In genomic region chr17:28684963-28685362, GRCh38 we compare ENCODE assay signal across 9 cellular contexts. TPM values are rescaled to one million over a fixed set of nuclear protein-coding genes. Genes with fewer than 3 reads are reported as not detected.
DNase-seq lines count a peak whose midpoint lies in the region; TF ChIP-seq lines count a peak whose summit lies in the region.
"Had no signal": no experiment of that assay in that cellular context is flagged by ENCODE, and none has a peak within 500 bp of the region (broad histone marks: within the 10 kb centered on the region; RNA-seq: fewer than 3 reads in every experiment).

No MANE protein-coding gene starts in this region.

- no peaks in the 10 kb centered on the region for H3K4me1 Mint-ChIP-seq in activated CD4-positive, alpha-beta T cell treated with anti-CD3 and anti-CD28 coated beads, Interleukin-2, amount 10 ng/mL, durations not matched to agents 7 days and 5 days

- H3K27ac Mint-ChIP-seq in activated CD4-positive, alpha-beta T cell treated with anti-CD3 and anti-CD28 coated beads, Interleukin-2, amount 10 ng/mL, durations not matched to agents 7 days and 5 days = no peak overlapping the region

- intact Hi-C loops in head of caudate nucleus (cut with DNase I) = no loop called here
- intact Hi-C loops in testis (cut with DNase I; ENCODE audit: low total_unique reads) = no loop called here

- no peaks in the 10 kb centered on the region for H3K4me1 ChIP-seq in testis

- H3K4me3 Mint-ChIP-seq in activated CD4-positive, alpha-beta T cell treated with anti-CD3 and anti-CD28 coated beads, Interleukin-2, amount 10 ng/mL, durations not matched to agents 7 days and 5 days = no peak overlapping the region

- no peaks in the 10 kb centered on the region for H3K36me3 ChIP-seq in testis (ENCODE audit: low read depth, missing control alignments)

- peak in 1 of 3 experiments; percentile 13 for TF ChIP-seq CTCF in testis (IDR thresholded peaks at IDR 0.05)

- POLR2A ChIA-PET in activated CD4-positive, alpha-beta T cell treated with anti-CD3 and anti-CD28 coated beads, Interleukin-2, amount 10 ng/mL, durations not matched to agents 7 days and 5 days (lab: Charles Lee) = no interaction called here

- CTCF ChIA-PET in activated CD4-positive, alpha-beta T cell treated with anti-CD3 and anti-CD28 coated beads, Interleukin-2, amount 10 ng/mL, durations not matched to agents 7 days and 5 days (lab: Charles Lee) = no interaction called here

- no peak overlapping the region for H3K27ac ChIP-seq in testis

- no peaks in the 10 kb centered on the region for H3K27me3 Mint-ChIP-seq in activated CD4-positive, alpha-beta T cell treated with anti-CD3 and anti-CD28 coated beads, Interleukin-2, amount 10 ng/mL, durations not matched to agents 7 days and 5 days

- no peak for TF ChIP-seq POLR2A in testis (IDR thresholded peaks at IDR 0.05)

- H3K9me3 Mint-ChIP-seq in activated CD4-positive, alpha-beta T cell treated with anti-CD3 and anti-CD28 coated beads, Interleukin-2, amount 10 ng/mL, durations not matched to agents 7 days and 5 days = no peaks in the 10 kb centered on the region

- 33 to 71% methylated on average over 3 of the region's 3 CpGs for WGBS in testis, 2 donors

- H3K36me3 Mint-ChIP-seq in activated CD4-positive, alpha-beta T cell treated with anti-CD3 and anti-CD28 coated beads, Interleukin-2, amount 10 ng/mL, durations not matched to agents 7 days and 5 days (ENCODE audit: low read depth) = peaks cover 76% of the 10 kb centered on the region

- DNase-seq in NCI-H2107 treated with DMSO at 0.1 percent for 48 hours (lab: John Stamatoyannopoulos, UW; ENCODE audit: unreplicated experiment) = peak; percentile 8
- no peak for DNase-seq in NCI-H2107 (lab: John Stamatoyannopoulos, UW)
- peak; percentile 95 for DNase-seq in SK-N-DZ (ENCODE audit: low spot score)
- DNase-seq in head of caudate nucleus = peak in 41 of 42 donors; percentile 25 to 89 (median 67)
- peak; percentile 89 for DNase-seq in testis
- DNase-seq in stimulated activated naive CD4-positive, alpha-beta T cell treated with Interleukin-2 at 50 U/mL for 16 hours (lab: John Stamatoyannopoulos, UW) = no peak
- DNase-seq in activated CD4-positive, alpha-beta T cell treated with anti-CD3 and anti-CD28 coated beads, Interleukin-2, amount 10 ng/mL, durations not matched to agents 7 days and 5 days = no peak
- no peak for DNase-seq in activated naive CD4-positive, alpha-beta T cell (lab: John Stamatoyannopoulos, UW)
- DNase-seq: activated CD4-positive, alpha-beta T cell treated with anti-CD3 and anti-CD28 coated beads for 1 hour had no signal

- no peaks in the 10 kb centered on the region for H3K9me3 ChIP-seq in testis

- no peaks in the 10 kb centered on the region for H3K27me3 ChIP-seq in testis

- H3K4me3 ChIP-seq in testis = no peak overlapping the region

RNA-seq across cellular contexts. Expression of gene SUPT6H, which starts 23.0 kb away (rescaled TPM):
- 29.4 and 35.0 TPM in 2 replicates for polyA plus RNA-seq in SK-N-DZ (2014; cell fraction: cytosol; rRNA removed)
- 31.7 and 70.7 TPM in 2 replicates for polyA plus RNA-seq in SK-N-DZ (2014; cell fraction: nucleus; rRNA removed)
- 100 to 1,000 TPM; 121 to 129 TPM for total RNA-seq in testis
- polyA plus RNA-seq in testis (ENCODE audit: insufficient read depth, low read depth, low replicate concordance) = 64.8 TPM
- total RNA-seq in activated CD4-positive, alpha-beta T cell treated with anti-CD3 and anti-CD28 coated beads, Interleukin-2, amount 10 ng/mL, durations not matched to agents 7 days and 5 days = 10 to 100 TPM; 78.4 to 78.7 TPM

RNA-seq across cellular contexts. Expression of gene SDF2, which starts 23.3 kb away (rescaled TPM):
- polyA plus RNA-seq in SK-N-DZ (2014; cell fraction: cytosol; rRNA removed) = 85.7 and 91.8 TPM in 2 replicates
- 59.8 and 60.7 TPM in 2 replicates for polyA plus RNA-seq in SK-N-DZ (2014; cell fraction: nucleus; rRNA removed)
- 10 to 100 TPM; 59.7 to 65.0 TPM for total RNA-seq in testis
- polyA plus RNA-seq in testis (ENCODE audit: insufficient read depth, low read depth, low replicate concordance) = 64.6 TPM
- total RNA-seq in activated CD4-positive, alpha-beta T cell treated with anti-CD3 and anti-CD28 coated beads, Interleukin-2, amount 10 ng/mL, durations not matched to agents 7 days and 5 days = 10 to 100 TPM; 43.9 to 53.2 TPM

RNA-seq across cellular contexts. Expression of gene PROCA1, which starts 26.7 kb away (rescaled TPM):
- 7.0 and 13.4 TPM in 2 replicates for polyA plus RNA-seq in SK-N-DZ (2014; cell fraction: cytosol; rRNA removed)
- polyA plus RNA-seq in SK-N-DZ (2014; cell fraction: nucleus; rRNA removed) = 35.6 and 40.0 TPM in 2 replicates
- total RNA-seq in testis = 100 to 1,000 TPM in 1 of 2 donors, 10 to 100 TPM in 1; 90.2 to 322 TPM
- polyA plus RNA-seq in testis (ENCODE audit: insufficient read depth, low read depth, low replicate concordance) = 286 TPM
- total RNA-seq in activated CD4-positive, alpha-beta T cell treated with anti-CD3 and anti-CD28 coated beads, Interleukin-2, amount 10 ng/mL, durations not matched to agents 7 days and 5 days = 1 to 10 TPM; 5.5 to 5.7 TPM

RNA-seq across cellular contexts. Expression of gene RAB34, which starts 32.7 kb away (rescaled TPM):
- 50.8 and 51.5 TPM in 2 replicates for polyA plus RNA-seq in SK-N-DZ (2014; cell fraction: cytosol; rRNA removed)
- 124 and 148 TPM in 2 replicates for polyA plus RNA-seq in SK-N-DZ (2014; cell fraction: nucleus; rRNA removed)
- total RNA-seq in testis = 10 to 100 TPM; 30.4 to 47.3 TPM
- polyA plus RNA-seq in testis (ENCODE audit: insufficient read depth, low read depth, low replicate concordance) = 42.1 TPM
- 10 to 100 TPM; 11.0 to 11.8 TPM for total RNA-seq in activated CD4-positive, alpha-beta T cell treated with anti-CD3 and anti-CD28 coated beads, Interleukin-2, amount 10 ng/mL, durations not matched to agents 7 days and 5 days

RNA-seq across cellular contexts. Expression of gene RPL23A, which starts 34.8 kb away (rescaled TPM):
- polyA plus RNA-seq in SK-N-DZ (2014; cell fraction: cytosol; rRNA removed) = 1,168 and 1,695 TPM in 2 replicates
- 853 and 1,299 TPM in 2 replicates for polyA plus RNA-seq in SK-N-DZ (2014; cell fraction: nucleus; rRNA removed)
- total RNA-seq in testis = 100 to 1,000 TPM; 200 to 343 TPM
- polyA plus RNA-seq in testis (ENCODE audit: insufficient read depth, low read depth, low replicate concordance) = 757 TPM
- total RNA-seq in activated CD4-positive, alpha-beta T cell treated with anti-CD3 and anti-CD28 coated beads, Interleukin-2, amount 10 ng/mL, durations not matched to agents 7 days and 5 days = 1,000 to 10,000 TPM; 1,884 to 2,250 TPM

Comparison
In these comparisons a context has a peak if more than half of its experiments do, and no peak if none do; other contexts are left out.
1. DNase-seq: peak in NCI-H2107 treated with DMSO at 0.1 percent for 48 hours (single experiment), SK-N-DZ (single experiment), head of caudate nucleus (41 of 42) and testis (single experiment); none in NCI-H2107 (single experiment), stimulated activated naive CD4-positive, alpha-beta T cell treated with Interleukin-2 at 50 U/mL for 16 hours (single experiment), activated CD4-positive, alpha-beta T cell treated with anti-CD3 and anti-CD28 coated beads, Interleukin-2, amount 10 ng/mL, durations not matched to agents 7 days and 5 days (single experiment) and activated naive CD4-positive, alpha-beta T cell (0 of 4).
2. RNA of gene PROCA1, which starts 26.7 kb away (total RNA-seq): 90.2 to 322 TPM in testis; 5.5 to 5.7 TPM in activated CD4-positive, alpha-beta T cell treated with anti-CD3 and anti-CD28 coated beads, Interleukin-2, amount 10 ng/mL, durations not matched to agents 7 days and 5 days; every median in the first group is over 10 times any median in the second.